Comparison of ENCODE assay signal across 8 cellular contexts in the genomic region with DNA sequence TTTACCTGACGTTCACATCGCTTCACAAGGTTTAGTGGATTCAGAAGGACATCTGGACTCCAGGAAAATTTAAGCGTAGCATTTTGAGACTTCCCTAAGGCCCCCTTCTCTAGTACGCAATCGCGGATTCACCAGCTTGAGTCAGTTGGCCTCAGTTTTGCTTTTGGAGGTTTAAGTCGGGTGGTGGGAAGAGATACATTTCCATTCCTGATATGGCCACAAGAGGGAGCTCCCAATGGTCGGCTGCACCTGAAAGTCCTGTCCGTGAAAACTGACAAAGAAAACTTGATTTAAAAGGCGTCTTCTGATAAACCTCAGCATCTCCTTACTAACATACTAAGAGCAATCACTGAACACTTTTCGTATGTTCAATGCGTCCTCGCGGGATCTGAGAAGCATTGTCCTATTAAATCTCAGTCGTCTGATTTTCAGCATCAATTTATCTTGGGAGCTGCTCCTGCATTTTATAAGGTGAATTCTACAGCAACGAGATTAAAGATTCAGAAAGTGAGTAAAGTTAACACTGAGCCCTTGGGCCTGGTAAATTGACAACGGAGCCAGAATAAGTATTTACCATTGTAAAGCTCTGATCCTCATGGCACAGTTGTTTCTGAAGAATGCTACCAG. TPM values are rescaled to one million over a fixed set of nuclear protein-coding genes. Genes with fewer than 3 reads are reported as not detected.
DNase-seq lines count a peak whose midpoint lies in the region; ATAC-seq, FAIRE-seq and TF ChIP-seq lines count a peak whose summit lies in the region.

No MANE protein-coding gene starts in this region.

- peak in 6 of 7 experiments; percentile 4 to 60 (median 30) for DNase-seq in CD8-positive, alpha-beta T cell
- peak; percentile 37 for DNase-seq in NCI-H1092 (lab: John Stamatoyannopoulos, UW)
- DNase-seq in T-helper 9 cell = peak; percentile 9
- peak; percentile 63 to 71 (median 65) for DNase-seq in body of pancreas
- DNase-seq in immature natural killer cell = peak; percentile 36 to 43 (median 36)
- peak; percentile 60 for DNase-seq in small intestine

- H3K9me3 Mint-ChIP-seq in CD8-positive, alpha-beta T cell = no peaks in the 10 kb centered on the region
- H3K9me3 Mint-ChIP-seq in immature natural killer cell = no peaks in the 10 kb centered on the region

- CTCF ChIA-PET in CD8-positive, alpha-beta T cell (lab: Charles Lee) = interaction anchor here (0.7 to 3.1 kb wide), 21 partner anchors 8 to 387 kb away, joined by 3 to 24 read pairs (median 5); no protein-coding TSS in a partner anchor

- TF ChIP-seq CTCF in CD8-positive, alpha-beta T cell (IDR thresholded peaks at IDR 0.05) = peak; percentile 78
- peak; percentile 66 to 87 (median 82) for TF ChIP-seq CTCF in body of pancreas (IDR thresholded peaks at IDR 0.05)

- 11% methylated on average over 17 of the region's 17 CpGs for WGBS in body of pancreas, 2 donors
- WGBS in small intestine, 3 donors = 17 to 18% (median 17%) methylated on average over 17 of the region's 17 CpGs

- H3K27ac ChIP-seq in CD8-positive, alpha-beta T cell (ENCODE audit: low read depth, low read length) = no peak overlapping the region
- H3K27ac ChIP-seq in body of pancreas = peak overlapping the region in 2 of 4 donors; percentile 11 to 76
- H3K27ac ChIP-seq in small intestine (ENCODE audit: low read depth in 1 of 2, low read length in 1 of 2) = peak overlapping the region in 1 of 2 donors; percentile 81

- peak overlapping the region; percentile 57 for H3K4me3 Mint-ChIP-seq in CD8-positive, alpha-beta T cell
- peak overlapping the region; percentile 53 to 78 (median 75) for H3K4me3 Mint-ChIP-seq in immature natural killer cell

- H3K4me3 ChIP-seq in CD8-positive, alpha-beta T cell (ENCODE audit: low read depth, low read length) = no peak overlapping the region
- H3K4me3 ChIP-seq in body of pancreas (no peak overlapping the region), small intestine (ENCODE audit: low read depth in 1 of 2, low read length in 2 of 2) (no peak overlapping the region)

- no peaks in the 10 kb centered on the region for H3K27me3 ChIP-seq in CD8-positive, alpha-beta T cell (ENCODE audit: insufficient read depth, low read length)
- H3K27me3 ChIP-seq in body of pancreas = no peaks in the 10 kb centered on the region
- peaks cover 0 to 4% of the 10 kb centered on the region in 2 donors for H3K27me3 ChIP-seq in small intestine (ENCODE audit: control insufficient read depth in 2 of 2, insufficient read depth in 2 of 2, low read length in 2 of 2)

- no peaks in the 10 kb centered on the region for H3K36me3 ChIP-seq in CD8-positive, alpha-beta T cell (ENCODE audit: insufficient read depth, low read length)
- no peaks in the 10 kb centered on the region for H3K36me3 ChIP-seq in body of pancreas (replicated peaks in 1 of 2; ENCODE audit: insufficient read depth in 1 of 2, low read depth in 2 of 2)
- H3K36me3 ChIP-seq in small intestine (ENCODE audit: control insufficient read depth in 2 of 2, insufficient read depth in 2 of 2, low read length in 2 of 2) = no peaks in the 10 kb centered on the region

- H3K4me1 ChIP-seq in CD8-positive, alpha-beta T cell (ENCODE audit: insufficient read depth, low read length) = peaks cover 2% of the 10 kb centered on the region
- H3K4me1 ChIP-seq in body of pancreas = no peaks in the 10 kb centered on the region
- H3K4me1 ChIP-seq in small intestine (ENCODE audit: control insufficient read depth in 2 of 2, insufficient read depth in 1 of 2, low read depth in 1 of 2, low read length in 1 of 2) = no peaks in the 10 kb centered on the region

- POLR2A ChIA-PET in CD8-positive, alpha-beta T cell (lab: Charles Lee) = no interaction called here

- no peak for FAIRE-seq in small intestine (lab: Jason Lieb, UNC)

- TF ChIP-seq POLR2A in body of pancreas (IDR thresholded peaks at IDR 0.05) = no peak

- peaks cover 6% of the 10 kb centered on the region for H3K4me1 Mint-ChIP-seq in CD8-positive, alpha-beta T cell (ENCODE audit: low read depth)
- H3K4me1 Mint-ChIP-seq in immature natural killer cell = peaks cover 11 to 21% of the 10 kb centered on the region in 2 donors

- peaks cover 17% of the 10 kb centered on the region for H3K27me3 Mint-ChIP-seq in CD8-positive, alpha-beta T cell (ENCODE audit: low read depth)
- peaks cover 0 to 11% (median 3%) of the 10 kb centered on the region in 3 donors for H3K27me3 Mint-ChIP-seq in immature natural killer cell (ENCODE audit: low read depth in 3 of 3)

- intact Hi-C loops in CD8-positive, alpha-beta T cell (cut with DNase I, micrococcal nuclease) = loop anchor here (2.0 to 10.0 kb wide), 2 partner anchors 255 to 785 kb away; a partner anchor contains a TSS
- intact Hi-C loops in body of pancreas (cut with DNase I) = loop anchor here (10.0 kb wide), 1 partner anchor 385 kb away; no protein-coding TSS in a partner anchor

- H3K36me3 Mint-ChIP-seq in CD8-positive, alpha-beta T cell = no peaks in the 10 kb centered on the region
- no peaks in the 10 kb centered on the region for H3K36me3 Mint-ChIP-seq in immature natural killer cell

- H3K9me3 ChIP-seq in CD8-positive, alpha-beta T cell (ENCODE audit: low read length) = no peaks in the 10 kb centered on the region
- H3K9me3 ChIP-seq in body of pancreas (no peaks in the 10 kb centered on the region), small intestine (ENCODE audit: control insufficient read depth, low read depth) (no peaks in the 10 kb centered on the region)

- ATAC-seq in CD8-positive, alpha-beta T cell = no peak
- ATAC-seq in GM21526 (IDR thresholded peaks at IDR 0.05; ENCODE audit: low FRiP score, unreplicated experiment) (peak; percentile 52), body of pancreas (peak; percentile 74), GM18520 (IDR thresholded peaks at IDR 0.05; ENCODE audit: unreplicated experiment) (no peak)

- H3K27ac Mint-ChIP-seq in CD8-positive, alpha-beta T cell = no peak overlapping the region
- H3K27ac Mint-ChIP-seq in immature natural killer cell = no peak overlapping the region

RNA-seq across cellular contexts. Expression of a gene that starts 50.6 kb away (rescaled TPM):
- not detected for total RNA-seq in CD8-positive, alpha-beta T cell
- 1 to 10 TPM in 1 of 2 donors, under 1 TPM in 1; 0.78 to 2.0 TPM for total RNA-seq in body of pancreas
- not detected for polyA plus RNA-seq in immature natural killer cell
- under 1 TPM in 1 of 3 donors, not detected in 2; 0.42 TPM for polyA plus RNA-seq in small intestine

Comparison
In these comparisons a context has a peak if more than half of its experiments do, and no peak if none do; other contexts are left out.
1. ATAC-seq: peak in GM21526 (single experiment) and body of pancreas (single experiment); none in CD8-positive, alpha-beta T cell (single experiment) and GM18520 (single experiment).
2. DNase-seq: peak in every context shown above with its lines; median percentile 65 in body of pancreas; 60 in small intestine; 37 in NCI-H1092; 36 in immature natural killer cell; 30 in CD8-positive, alpha-beta T cell; 9 in T-helper 9 cell.